26 cellular contexts compared by ENCODE assay signal in the genomic region with DNA sequence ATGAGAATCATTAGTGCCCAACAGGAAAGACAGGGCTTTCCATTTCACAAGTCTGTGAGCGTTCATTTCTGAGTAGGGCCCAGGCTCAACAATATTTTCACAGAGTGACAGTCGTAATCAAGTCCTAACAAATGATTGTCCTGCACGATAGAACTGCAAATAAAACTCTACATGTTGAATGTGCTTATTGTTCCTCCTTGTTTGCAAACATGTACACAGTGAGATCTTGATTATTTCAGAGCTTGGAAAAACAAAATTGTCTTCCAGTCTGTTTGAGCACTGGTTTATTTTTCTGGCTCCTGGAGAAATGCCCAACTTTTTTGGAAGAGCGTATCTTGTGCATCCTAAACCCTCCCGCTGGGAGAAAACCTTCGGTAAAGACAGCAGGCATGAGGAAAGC.
DNase-seq lines count a peak whose midpoint lies in the region; ATAC-seq, FAIRE-seq and TF ChIP-seq lines count a peak whose summit lies in the region.
"Had no signal": no experiment of that assay in that cellular context is flagged by ENCODE, and none has a peak within 500 bp of the region (broad histone marks: within the 10 kb centered on the region; RNA-seq: fewer than 3 reads in every experiment).

No MANE protein-coding gene starts in this region.

- no peak overlapping the region for H3K4me2 ChIP-seq in osteoblast (ENCODE audit: insufficient read depth, low read length)
- H3K4me2 ChIP-seq: A549; BLaER1 treated with 17β-estradiol and CSF1 and Interleukin-3, amounts not matched to agents 10 nM and 100 nM had no signal

- intact Hi-C loops in prostate gland (cut with DNase I) = no loop called here

- no peaks in the 10 kb centered on the region for H3K9me3 ChIP-seq in prostate gland
- H3K9me3 ChIP-seq in osteoblast (ENCODE audit: low read depth, low read length) = peaks cover 6% of the 10 kb centered on the region
- H3K9me3 ChIP-seq: BE2C had no signal

- H2AFZ ChIP-seq in osteoblast (ENCODE audit: low read length) = no peak overlapping the region

- 23% methylated on average over 6 of the region's 6 CpGs for WGBS in prostate gland

- no peak for ATAC-seq in GM18907 (IDR thresholded peaks at IDR 0.05; ENCODE audit: unreplicated experiment)
- ATAC-seq: A549, GM12878 had no signal

- no peak overlapping the region for H3K4me3 ChIP-seq in prostate gland
- H3K4me3 ChIP-seq in osteoblast (ENCODE audit: insufficient read depth, low read length) = no peak overlapping the region
- H3K4me3 ChIP-seq: A549; BLaER1 treated with 17β-estradiol and CSF1 and Interleukin-3, amounts not matched to agents 10 nM and 100 nM; GM12878; HAP-1 had no signal

- H3K27me3 ChIP-seq in prostate gland (replicated peaks; ENCODE audit: insufficient read depth) = no peaks in the 10 kb centered on the region
- no peaks in the 10 kb centered on the region for H3K27me3 ChIP-seq in osteoblast (ENCODE audit: insufficient read depth, low read length)
- H3K27me3 ChIP-seq: BE2C; BLaER1 treated with 17β-estradiol and CSF1 and Interleukin-3, amounts not matched to agents 10 nM and 100 nM had no signal

- H3K36me3 ChIP-seq in prostate gland (no peaks in the 10 kb centered on the region), osteoblast (ENCODE audit: insufficient read depth, low read length) (no peaks in the 10 kb centered on the region)
- H3K36me3 ChIP-seq: BE2C; BLaER1 treated with 17β-estradiol and CSF1 and Interleukin-3, amounts not matched to agents 10 nM and 100 nM; HAP-1 had no signal

- no peak for TF ChIP-seq POLR2A in prostate gland (IDR thresholded peaks at IDR 0.05)

- H3K27ac ChIP-seq in prostate gland (peak overlapping the region; percentile 9 to 37), osteoblast (ENCODE audit: low read depth, low read length) (no peak overlapping the region)
- H3K27ac ChIP-seq: A549; BLaER1 treated with 17β-estradiol and CSF1 and Interleukin-3, amounts not matched to agents 10 nM and 100 nM had no signal

- DNase-seq in DMS153 (lab: John Stamatoyannopoulos, UW) (peak; percentile 30), DMS153 treated with DMSO at 0.1 percent for 48 hours (lab: John Stamatoyannopoulos, UW; ENCODE audit: unreplicated experiment) (no peak), NCI-H748 treated with DMSO at 0.1 percent for 48 hours (lab: John Stamatoyannopoulos, UW) (peak; percentile 5), NCI-H748 (lab: John Stamatoyannopoulos, UW; ENCODE audit: unreplicated experiment) (no peak), prostate gland (ENCODE audit: low spot score) (peak; percentile 42), osteoblast (ENCODE audit: insufficient read length, low spot score, missing footprints) (no peak)
- DNase-seq: 8988T; ACHN; AML-193; BE2C; Calu3; CD4-positive, alpha-beta memory T cell; COR-L47; DMS79; EL; GDM1; GOT3; HFFc6 had no signal

- no peaks in the 10 kb centered on the region for H3K79me2 ChIP-seq in osteoblast (ENCODE audit: insufficient read depth, low read length)

- TF ChIP-seq CTCF in prostate gland (IDR thresholded peaks at IDR 0.05) (no peak), osteoblast (IDR thresholded peaks at IDR 0.05; ENCODE audit: extremely low read depth, low read depth, low read length) (no peak)

- FAIRE-seq in endometrium (lab: Jason Lieb, UNC) = peak; percentile 4
- FAIRE-seq: A549, GM12878, GM18507, H54 had no signal

- H3K4me1 ChIP-seq in prostate gland (replicated peaks) (no peaks in the 10 kb centered on the region), osteoblast (ENCODE audit: insufficient read depth, low read length) (no peaks in the 10 kb centered on the region)
- H3K4me1 ChIP-seq: A549; BE2C; BLaER1 treated with 17β-estradiol and CSF1 and Interleukin-3, amounts not matched to agents 10 nM and 100 nM; HAP-1 had no signal

- no peaks in the 10 kb centered on the region for H4K20me1 ChIP-seq in osteoblast (ENCODE audit: insufficient read depth, low read length)
- H4K20me1 ChIP-seq: BLaER1 treated with 17β-estradiol and CSF1 and Interleukin-3, amounts not matched to agents 10 nM and 100 nM had no signal

Comparison
In these comparisons a context has a peak if more than half of its experiments do, and no peak if none do; other contexts are left out.
1. DNase-seq: peak in DMS153 (single experiment), NCI-H748 treated with DMSO at 0.1 percent for 48 hours (single experiment) and prostate gland (single experiment); none in DMS153 treated with DMSO at 0.1 percent for 48 hours (single experiment), NCI-H748 (single experiment) and osteoblast (single experiment).